Comparison of ENCODE assay signal across 19 cellular contexts in the genomic region with DNA sequence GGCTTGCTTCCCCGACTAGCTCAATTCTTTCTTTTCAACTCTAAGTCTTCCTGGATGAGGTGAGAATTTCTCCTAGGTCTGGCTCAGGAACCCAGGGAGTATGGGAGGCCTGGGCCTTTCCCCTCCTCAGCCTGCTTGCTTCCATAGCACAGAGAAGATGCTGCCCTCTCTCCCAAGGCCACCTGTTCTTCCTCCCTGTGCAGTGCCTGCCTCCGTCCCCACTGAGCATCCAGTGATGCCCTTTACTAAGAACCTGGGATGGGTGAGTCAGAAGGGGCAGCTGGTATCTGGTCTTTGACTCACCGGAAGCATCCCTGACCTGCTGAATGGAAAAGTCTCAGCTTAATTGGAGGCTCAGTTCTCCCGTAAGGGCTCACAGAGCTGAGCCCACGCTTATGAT.
DNase-seq lines count a peak whose midpoint lies in the region; ATAC-seq and TF ChIP-seq lines count a peak whose summit lies in the region.
"Had no signal": no experiment of that assay in that cellular context is flagged by ENCODE, and none has a peak within 500 bp of the region (broad histone marks: within the 10 kb centered on the region; RNA-seq: fewer than 3 reads in every experiment).

No MANE protein-coding gene starts in this region.

- TF ChIP-seq CTCF in BE2C (IDR thresholded peaks at IDR 0.05; ENCODE audit: low read depth, low read length) (no peak), coronary artery (IDR thresholded peaks at IDR 0.05) (no peak), osteocyte (IDR thresholded peaks at IDR 0.05) (no peak)
- TF ChIP-seq CTCF in CD4-positive, alpha-beta T cell (IDR thresholded peaks at IDR 0.05): no peak

- no peak overlapping the region for H3K27ac Mint-ChIP-seq in osteocyte (ENCODE audit: unreplicated experiment)
- no peak overlapping the region for H3K27ac Mint-ChIP-seq in CD4-positive, alpha-beta T cell
- H3K27ac Mint-ChIP-seq: CD4-positive, CD25-positive, alpha-beta regulatory T cell had no signal

- no peaks in the 10 kb centered on the region for H3K9me3 ChIP-seq in BE2C
- no peaks in the 10 kb centered on the region for H3K9me3 ChIP-seq in CD4-positive, alpha-beta T cell (ENCODE audit: control insufficient read depth, low read length)
- H3K9me3 ChIP-seq: A549, Caco-2, Peyer's patch had no signal

- H3K9me3 Mint-ChIP-seq in osteocyte (ENCODE audit: unreplicated experiment): no peaks in the 10 kb centered on the region
- H3K9me3 Mint-ChIP-seq in CD4-positive, alpha-beta T cell: no peaks in the 10 kb centered on the region

- H3K4me3 ChIP-seq in BE2C (ENCODE audit: low read depth, low read length) (no peak overlapping the region), coronary artery (no peak overlapping the region)
- H3K4me3 ChIP-seq: A549, Peyer's patch had no signal

- no peak overlapping the region for H3K27ac ChIP-seq in coronary artery
- no peak overlapping the region for H3K27ac ChIP-seq in CD4-positive, alpha-beta T cell (ENCODE audit: low read depth, low read length)
- H3K27ac ChIP-seq: A549, Peyer's patch had no signal

- POLR2A ChIA-PET in CD4-positive, alpha-beta T cell (lab: Charles Lee): no interaction called here

- H3K36me3 ChIP-seq in BE2C: no peaks in the 10 kb centered on the region
- H3K36me3 ChIP-seq: Peyer's patch had no signal

- H3K4me3 Mint-ChIP-seq in osteocyte (ENCODE audit: unreplicated experiment): no peak overlapping the region
- no peak overlapping the region for H3K4me3 Mint-ChIP-seq in CD4-positive, alpha-beta T cell
- H3K4me3 Mint-ChIP-seq: CD4-positive, CD25-positive, alpha-beta regulatory T cell had no signal

- intact Hi-C loops in CD4-positive, alpha-beta T cell (cut with DNase I, micrococcal nuclease): no loop called here

- CTCF ChIA-PET in CD4-positive, alpha-beta T cell (lab: Charles Lee): no interaction called here

- no peaks in the 10 kb centered on the region for H3K4me1 Mint-ChIP-seq in osteocyte (ENCODE audit: unreplicated experiment)
- H3K4me1 Mint-ChIP-seq in CD4-positive, alpha-beta T cell (ENCODE audit: low read depth): no peaks in the 10 kb centered on the region
- H3K4me1 Mint-ChIP-seq: CD4-positive, CD25-positive, alpha-beta regulatory T cell had no signal

- no peaks in the 10 kb centered on the region for H3K27me3 ChIP-seq in BE2C
- peaks cover 6% of the 10 kb centered on the region for H3K27me3 ChIP-seq in CD4-positive, alpha-beta T cell (ENCODE audit: control insufficient read depth, insufficient read depth, low read length)
- H3K27me3 ChIP-seq: Peyer's patch had no signal

- H3K36me3 Mint-ChIP-seq in osteocyte (ENCODE audit: unreplicated experiment): no peaks in the 10 kb centered on the region
- no peaks in the 10 kb centered on the region for H3K36me3 Mint-ChIP-seq in CD4-positive, alpha-beta T cell (ENCODE audit: low read depth)
- H3K36me3 Mint-ChIP-seq: CD4-positive, CD25-positive, alpha-beta regulatory T cell had no signal

- peaks cover 13% of the 10 kb centered on the region for H3K27me3 Mint-ChIP-seq in osteocyte (ENCODE audit: unreplicated experiment)
- peaks cover 38% of the 10 kb centered on the region for H3K27me3 Mint-ChIP-seq in CD4-positive, alpha-beta T cell

- peak; percentile 36 for DNase-seq in BE2C
- DNase-seq in Daoy (ENCODE audit: low read depth): peak; percentile 25
- DNase-seq in coronary artery (ENCODE audit: low spot score): peak; percentile 59
- peak; percentile 62 for DNase-seq in osteocyte (ENCODE audit: extremely low spot score, unreplicated experiment)
- no peak for DNase-seq in CD4-positive, alpha-beta T cell
- DNase-seq: Caco-2; CD4-positive, CD25-positive, alpha-beta regulatory T cell; DMS 273 treated with DMSO at 0.1 percent for 48 hours; Karpas-422; NCI-H1417 treated with DMSO at 0.1 percent for 48 hours; NCI-H1930; NCI-H226; NCI-H510A treated with DMSO at 0.1 percent for 48 hours; NCI-H774; Peyer's patch had no signal

- ATAC-seq in HG03565 (IDR thresholded peaks at IDR 0.05; ENCODE audit: unreplicated experiment) (no peak), GM21529 (IDR thresholded peaks at IDR 0.05; ENCODE audit: unreplicated experiment) (no peak)
- no peak for ATAC-seq in CD4-positive, alpha-beta T cell (ENCODE audit: poor library complexity)
- ATAC-seq: A549, Right ventricle myocardium inferior had no signal

- H3K4me1 ChIP-seq in BE2C: no peaks in the 10 kb centered on the region
- H3K4me1 ChIP-seq: A549, Peyer's patch had no signal

Comparison
In these comparisons a context has a peak if more than half of its experiments do, and no peak if none do; other contexts are left out.
1. DNase-seq: peak in BE2C (single experiment), Daoy (single experiment), coronary artery (single experiment) and osteocyte (single experiment); none in CD4-positive, alpha-beta T cell (0 of 10).